ENCODE assay signal across 23 cellular contexts in the genomic region with DNA sequence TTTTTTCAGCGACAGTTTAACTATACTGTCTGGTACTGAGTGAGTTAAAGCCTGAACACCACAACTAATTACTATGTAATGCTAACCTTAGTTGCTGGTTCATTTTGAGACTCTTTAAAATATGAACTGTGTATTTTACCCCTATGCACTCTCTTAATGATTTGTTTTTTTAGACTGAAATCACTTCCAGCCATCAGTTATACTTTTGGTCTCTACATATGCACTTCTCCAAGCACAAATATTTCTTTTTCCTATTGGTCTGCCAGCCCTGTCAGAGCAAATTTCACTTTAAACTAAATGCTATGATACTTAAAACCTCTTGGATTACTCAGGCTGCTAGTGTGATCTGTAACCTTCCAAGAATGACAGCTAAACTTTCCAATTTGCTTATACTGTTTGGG. TPM values are rescaled to one million over a fixed set of nuclear protein-coding genes. Genes with fewer than 3 reads are reported as not detected.
DNase-seq lines count a peak whose midpoint lies in the region; ATAC-seq, FAIRE-seq and TF ChIP-seq lines count a peak whose summit lies in the region.
"Had no signal": no experiment of that assay in that cellular context is flagged by ENCODE, and none has a peak within 500 bp of the region (broad histone marks: within the 10 kb centered on the region; RNA-seq: fewer than 3 reads in every experiment).

No MANE protein-coding gene starts in this region.

- no peak overlapping the region for H3K4me2 ChIP-seq in IMR-90 (ENCODE audit: low read depth, low read length)
- H3K4me2 ChIP-seq in K562 (ENCODE audit: insufficient read depth, low read length): no peak overlapping the region

- no peaks in the 10 kb centered on the region for H3K79me1 ChIP-seq in IMR-90 (ENCODE audit: low read depth in 1 of 2, low read length in 2 of 2)

- no peaks in the 10 kb centered on the region for H3K36me3 Mint-ChIP-seq in activated CD4-positive, alpha-beta memory T cell treated with anti-CD3 and anti-CD28 coated beads for 36 hours
- H3K36me3 Mint-ChIP-seq: natural killer cell treated with Interleukin-12 subunit alpha and Interleukin-12 subunit beta and Interleukin-15 and Interleukin-18, amount 100 ng/mL, for 72 hours had no signal

- in situ Hi-C loops in IMR-90 (cut with MboI; ENCODE audit: low sequenced_read_pairs): loop anchor here (25.0 kb wide), 2 partner anchors 731 to 831 kb away; a partner anchor contains a TSS
- in situ Hi-C loops in K562 (cut with MboI): no loop called here

- no peak overlapping the region for H2AK9ac ChIP-seq in IMR-90 (replicated peaks; ENCODE audit: low read depth, low read length, poor library complexity)

- no peak overlapping the region for H4K8ac ChIP-seq in IMR-90 (ENCODE audit: low read depth in 2 of 2, low read length in 2 of 2)

- no peak overlapping the region for H2BK15ac ChIP-seq in IMR-90 (ENCODE audit: low read depth, low read length)

- H3K4me3 Mint-ChIP-seq in activated CD4-positive, alpha-beta memory T cell treated with anti-CD3 and anti-CD28 coated beads for 36 hours: no peak overlapping the region
- H3K4me3 Mint-ChIP-seq: activated T-cell treated with anti-CD3 and anti-CD28 coated beads, Interleukin-2, amount 50 U/mL, for 72 hours; natural killer cell treated with Interleukin-12 subunit alpha and Interleukin-12 subunit beta and Interleukin-15 and Interleukin-18, amount 100 ng/mL, for 72 hours had no signal

- intact Hi-C loops in IMR-90 (cut with micrococcal nuclease): no loop called here
- intact Hi-C loops in K562 (cut with micrococcal nuclease): loop anchor here (5.0 kb wide), 1 partner anchor 141 kb away; a partner anchor contains a TSS
- intact Hi-C loops in activated CD4-positive, alpha-beta memory T cell treated with anti-CD3 and anti-CD28 coated beads for 36 hours (cut with micrococcal nuclease): no loop called here

- TF ChIP-seq RAD21 in IMR-90 (IDR thresholded peaks at IDR 0.05; ENCODE audit: low read length): no peak
- no peak for TF ChIP-seq RAD21 in K562 (CRISPR knock-in tag; conservative IDR thresholded peaks at IDR 0.05 in 1 of 2, IDR thresholded peaks at IDR 0.05 in 1 of 2)

- no peak overlapping the region for H2BK5ac ChIP-seq in IMR-90 (ENCODE audit: low read depth, low read length, poor library complexity, severe bottlenecking)

- H3K9ac ChIP-seq in IMR-90 (ENCODE audit: low read depth, low read length) (no peak overlapping the region), K562 (ENCODE audit: insufficient read depth in 1 of 2, low read depth in 2 of 2, low read length in 2 of 2) (no peak overlapping the region)
- H3K9ac ChIP-seq: parathyroid adenoma had no signal

- H4K5ac ChIP-seq in IMR-90 (ENCODE audit: low read depth, low read length): no peak overlapping the region

- H3K56ac ChIP-seq in IMR-90 (ENCODE audit: extremely low read depth, insufficient read depth, low read length): no peak overlapping the region

- FAIRE-seq in K562 (lab: Jason Lieb, UNC): peak; percentile 15
- FAIRE-seq: GM19239, RCC 7860 had no signal

- POLR2A ChIA-PET in IMR-90 (lab: Charles Lee; ENCODE audit: unreplicated experiment): no interaction called here
- POLR2A ChIA-PET in K562 (lab: Yijun Ruan, JAX): no interaction called here
- POLR2A ChIA-PET in activated CD4-positive, alpha-beta memory T cell treated with anti-CD3 and anti-CD28 coated beads for 36 hours (lab: Charles Lee): no interaction called here

- H3K4me3 ChIP-seq in IMR-90 (ENCODE audit: insufficient read depth, low read depth, low read length) (no peak overlapping the region), K562 (no peak overlapping the region)
- H3K4me3 ChIP-seq: dorsolateral prefrontal cortex, left lung, SJCRH30 had no signal

- no peak overlapping the region for H3K18ac ChIP-seq in IMR-90 (ENCODE audit: low read depth, low read length)

- no peak for TF ChIP-seq CTCF in IMR-90 (conservative IDR thresholded peaks at IDR 0.05; ENCODE audit: low read depth, low read length)
- TF ChIP-seq CTCF in K562 (IDR thresholded peaks at IDR 0.05 in 2 of 3, conservative IDR thresholded peaks at IDR 0.05 in 1 of 3; ENCODE audit: insufficient read depth in 2 of 3, low read depth in 1 of 3, low read length in 3 of 3): no peak

- no peak for TF ChIP-seq EP300 in K562 (IDR thresholded peaks at IDR 0.05; ENCODE audit: low read length)

- H3K36me3 ChIP-seq in IMR-90 (ENCODE audit: control insufficient read depth, insufficient read depth, low read length): no peaks in the 10 kb centered on the region
- no peaks in the 10 kb centered on the region for H3K36me3 ChIP-seq in K562 (ENCODE audit: control insufficient read depth, insufficient read depth, low read length)
- H3K36me3 ChIP-seq: left lung, SJCRH30 had no signal

- H2AFZ ChIP-seq in IMR-90 (replicated peaks; ENCODE audit: low read length, poor library complexity) (no peak overlapping the region), K562 (ENCODE audit: low read depth, low read length) (no peak overlapping the region)
- H2AFZ ChIP-seq: parathyroid adenoma had no signal

- H2BK20ac ChIP-seq in IMR-90 (ENCODE audit: low read depth, low read length): no peak overlapping the region

- peaks cover 3% of the 10 kb centered on the region for H3K4me1 Mint-ChIP-seq in activated CD4-positive, alpha-beta memory T cell treated with anti-CD3 and anti-CD28 coated beads for 36 hours (ENCODE audit: low read depth)

- no peak overlapping the region for H3K23ac ChIP-seq in IMR-90 (ENCODE audit: low read depth, low read length)

- no peak overlapping the region for H3K27ac ChIP-seq in IMR-90 (ENCODE audit: insufficient read depth, low read length)
- H3K27ac ChIP-seq in K562 (ENCODE audit: extremely low read depth, low read depth, low read length): no peak overlapping the region
- H3K27ac ChIP-seq: dorsolateral prefrontal cortex, left lung, parathyroid adenoma, SJCRH30 had no signal

- H2AK5ac ChIP-seq in IMR-90 (ENCODE audit: low read depth, low read length): no peak overlapping the region

- no peaks in the 10 kb centered on the region for H3K79me2 ChIP-seq in K562 (ENCODE audit: control insufficient read depth, insufficient read depth, low read length)
- H3K79me2 ChIP-seq: parathyroid adenoma had no signal

- no CpG with 5 or more reads among the region's 1 CpG for WGBS in IMR-90 (ENCODE audit: extremely low coverage in 2 of 2, insufficient read length in 1 of 2), 2 experiments
- 0% methylated on average over 1 of the region's 1 CpG for WGBS in K562 (ENCODE audit: insufficient coverage, low coverage, missing lambda C conversion rate)

- no peak overlapping the region for H3K14ac ChIP-seq in IMR-90 (replicated peaks; ENCODE audit: low read depth, low read length)

- no peaks in the 10 kb centered on the region for H3K27me3 ChIP-seq in IMR-90 (ENCODE audit: control insufficient read depth, insufficient read depth, low read length)
- H3K27me3 ChIP-seq in K562 (ENCODE audit: control insufficient read depth in 2 of 2, insufficient read depth in 2 of 2, low read length in 2 of 2): no peaks in the 10 kb centered on the region
- H3K27me3 ChIP-seq: dorsolateral prefrontal cortex, left lung, SJCRH30 had no signal

- no peak overlapping the region for H3K4ac ChIP-seq in IMR-90 (ENCODE audit: low read depth, low read length)

- H4K20me1 ChIP-seq in IMR-90 (ENCODE audit: insufficient read depth, low read length) (no peaks in the 10 kb centered on the region), K562 (replicated peaks; ENCODE audit: control insufficient read depth, insufficient read depth, low read length) (no peaks in the 10 kb centered on the region)

- H2BK120ac ChIP-seq in IMR-90 (ENCODE audit: low read depth, low read length): no peak overlapping the region

- H3K9me3 Mint-ChIP-seq in activated CD4-positive, alpha-beta memory T cell treated with anti-CD3 and anti-CD28 coated beads for 36 hours: no peaks in the 10 kb centered on the region
- H3K9me3 Mint-ChIP-seq: activated T-cell treated with anti-CD3 and anti-CD28 coated beads, Interleukin-2, amount 50 U/mL, for 72 hours; natural killer cell treated with Interleukin-12 subunit alpha and Interleukin-12 subunit beta and Interleukin-15 and Interleukin-18, amount 100 ng/mL, for 72 hours had no signal

- no peaks in the 10 kb centered on the region for H3K9me1 ChIP-seq in IMR-90 (ENCODE audit: insufficient read depth, low read length)
- H3K9me1 ChIP-seq in K562 (ENCODE audit: control insufficient read depth, insufficient read depth, low read length): no peaks in the 10 kb centered on the region

- CTCF ChIA-PET in IMR-90 (lab: Yijun Ruan, JAX): no interaction called here
- CTCF ChIA-PET in K562 (lab: Yijun Ruan, JAX; ENCODE audit: low intra/inter-chr PET ratio): interaction anchor here (0.6 kb wide), 1 partner anchor 1256 kb away, joined by 5 read pairs; no protein-coding TSS in a partner anchor
- CTCF ChIA-PET in activated CD4-positive, alpha-beta memory T cell treated with anti-CD3 and anti-CD28 coated beads for 36 hours (lab: Charles Lee): no interaction called here

- H4K91ac ChIP-seq in IMR-90 (ENCODE audit: insufficient read depth, low read depth, low read length): no peak overlapping the region

- peak; percentile 29 for DNase-seq in IMR-90
- no peak for DNase-seq in K562 (ENCODE audit: extremely low read depth in 1 of 4, low spot score in 3 of 4)
- DNase-seq in iris pigment epithelial cell (ENCODE audit: low read depth): peak; percentile 40
- DNase-seq in stromal cell of bone marrow (ENCODE audit: low read depth): peak; percentile 62
- no peak for DNase-seq in NCI-H1417 treated with DMSO at 0.1 percent for 48 hours (lab: John Stamatoyannopoulos, UW)
- DNase-seq in activated CD4-positive, alpha-beta memory T cell treated with anti-CD3 and anti-CD28 coated beads for 36 hours: no peak
- DNase-seq in RKO (ENCODE audit: low spot score): no peak
- DNase-seq: activated CD4-positive, alpha-beta T cell treated with anti-CD3 and anti-CD28 coated beads for 48 hours; activated naive CD4-positive, alpha-beta T cell treated with Interleukin-2 at 50 U/mL for 16 hours; activated T-cell treated with anti-CD3 and anti-CD28 coated beads, Interleukin-2, amount 50 U/mL, for 72 hours; amniotic stem cell; dorsolateral prefrontal cortex; left lung; MM.1S; NCI-H1436 treated with DMSO at 0.1 percent for 48 hours; NCI-H510A treated with DMSO at 0.1 percent for 48 hours; right cardiac atrium; SJCRH30; stimulated activated naive CD8-positive, alpha-beta T cell treated with anti-CD3 and anti-CD28 coated beads, Interleukin-15, Interleukin-2, amounts not matched to agents 100 U/mL and 50 U/mL, for 24 hours had no signal

- peak; percentile 72 for ATAC-seq in IMR-90 (ENCODE audit: low read depth)
- ATAC-seq in K562: no peak
- ATAC-seq: activated T-cell treated with anti-CD3 and anti-CD28 coated beads, Interleukin-2, amount 50 U/mL, for 72 hours; left lung; natural killer cell treated with Interleukin-12 subunit alpha and Interleukin-12 subunit beta and Interleukin-15 and Interleukin-18, amount 100 ng/mL, for 72 hours; right cardiac atrium; stimulated activated naive CD8-positive, alpha-beta T cell treated with anti-CD3 and anti-CD28 coated beads, Interleukin-15, Interleukin-2, amounts not matched to agents 100 U/mL and 50 U/mL, for 24 hours had no signal

- H3K27ac Mint-ChIP-seq in activated CD4-positive, alpha-beta memory T cell treated with anti-CD3 and anti-CD28 coated beads for 36 hours: no peak overlapping the region
- H3K27ac Mint-ChIP-seq: activated T-cell treated with anti-CD3 and anti-CD28 coated beads, Interleukin-2, amount 50 U/mL, for 72 hours; natural killer cell treated with Interleukin-12 subunit alpha and Interleukin-12 subunit beta and Interleukin-15 and Interleukin-18, amount 100 ng/mL, for 72 hours had no signal

- H3K9me3 ChIP-seq in IMR-90 (ENCODE audit: control insufficient read depth, insufficient read depth, low read length) (no peaks in the 10 kb centered on the region), K562 (replicated peaks; ENCODE audit: control insufficient read depth, insufficient read depth, low read depth, low read length) (no peaks in the 10 kb centered on the region)
- H3K9me3 ChIP-seq: left lung, SJCRH30 had no signal

- dilution Hi-C loops in IMR-90 (cut with HindIII; ENCODE audit: low sequenced_read_pairs, unreplicated experiment): no loop called here

- BruUV-seq in IMR-90 (replicated peaks; lab: Mats Ljungman, UMichigan) (no TSS peak), K562 (replicated peaks; lab: Mats Ljungman, UMichigan) (no TSS peak)

- TF ChIP-seq POLR2A in IMR-90 (IDR thresholded peaks at IDR 0.05; ENCODE audit: low read depth, low read length) (no peak), K562 (conservative IDR thresholded peaks at IDR 0.05) (no peak)

- H3K4me1 ChIP-seq in IMR-90 (ENCODE audit: control insufficient read depth, insufficient read depth, low read length) (peaks cover 2% of the 10 kb centered on the region), K562 (replicated peaks in 1 of 2; ENCODE audit: control insufficient read depth in 2 of 2, insufficient read depth in 2 of 2, low read length in 2 of 2) (no peaks in the 10 kb centered on the region)
- H3K4me1 ChIP-seq: left lung, parathyroid adenoma had no signal

- no peaks in the 10 kb centered on the region for H3K27me3 Mint-ChIP-seq in activated CD4-positive, alpha-beta memory T cell treated with anti-CD3 and anti-CD28 coated beads for 36 hours
- H3K27me3 Mint-ChIP-seq: natural killer cell treated with Interleukin-12 subunit alpha and Interleukin-12 subunit beta and Interleukin-15 and Interleukin-18, amount 100 ng/mL, for 72 hours had no signal

RNA-seq across cellular contexts. Expression of a gene that starts 38.1 kb away (rescaled TPM):
- total RNA-seq in IMR-90 (2012; rRNA removed): 6.7 and 8.4 TPM in 2 replicates
- polyA plus RNA-seq in IMR-90 (2012; rRNA removed): 3.2 and 3.9 TPM in 2 replicates
- polyA plus RNA-seq in IMR-90 (2012; cell fraction: cytosol; rRNA removed): 0.73 and 0.86 TPM in 2 replicates
- polyA plus RNA-seq in IMR-90 (2012; cell fraction: nucleus; rRNA removed; ENCODE audit: low replicate concordance): 1.5 and 8.5 TPM in 2 replicates
- total RNA-seq in K562 (2011; cell fraction: chromatin; rRNA removed; ENCODE audit: low replicate concordance): 12.3 and 14.4 TPM in 2 replicates
- 6.8 and 10.0 TPM in 2 replicates for total RNA-seq in K562 (2011; cell fraction: nucleolus; rRNA removed)
- total RNA-seq in K562 (2011; cell fraction: nucleoplasm; rRNA removed): 7.6 and 9.6 TPM in 2 replicates
- total RNA-seq in K562 (2014; rRNA removed): 4.4 and 5.5 TPM in 2 replicates
- total RNA-seq in K562 (2014; rRNA removed; fragmentation: Illumina TruSeq; extraction: Trizol): 8.2 and 8.7 TPM in 2 replicates
- 6.6 and 7.9 TPM in 2 replicates for total RNA-seq in K562 (2015; rRNA removed; fragmentation: Illumina TruSeq; extraction: Trizol)
- 7.4 and 7.5 TPM in 2 replicates for total RNA-seq in K562 (2021)
- 9.6 and 11.4 TPM in 2 replicates for polyA plus RNA-seq in K562 (2011; rRNA removed)
- 3.4 and 5.7 TPM in 2 replicates for polyA plus RNA-seq in K562 (2011; cell fraction: cytosol; rRNA removed)
- polyA plus RNA-seq in K562 (2011; cell fraction: nucleus; rRNA removed): 13.9 and 14.4 TPM in 2 replicates
- 4.3 and 4.9 TPM in 2 replicates for polyA plus RNA-seq in K562 (2012)
- 6.4 and 6.8 TPM in 2 replicates for polyA plus RNA-seq in K562 (2014; fragmentation: Illumina TruSeq; extraction: Trizol)
- polyA plus RNA-seq in K562 (2014; fragmentation: Nextera tagmentation; extraction: Ambion mirVana): 1 to 10 TPM; 3.6 to 5.7 TPM
- polyA plus RNA-seq in K562 (2014; rRNA removed): 4.4 and 7.1 TPM in 2 replicates
- 18.6 and 21.9 TPM in 2 replicates for polyA minus RNA-seq in K562 (2011; rRNA and poly(A)+ RNA removed)
- polyA minus RNA-seq in K562 (2011; cell fraction: cytosol; rRNA and poly(A)+ RNA removed): 3.1 and 4.6 TPM in 2 replicates
- 15.6 and 19.8 TPM in 2 replicates for polyA minus RNA-seq in K562 (2011; cell fraction: nucleus; rRNA and poly(A)+ RNA removed)
- 10 to 100 TPM; 11.1 to 12.4 TPM for total RNA-seq in activated CD4-positive, alpha-beta memory T cell treated with anti-CD3 and anti-CD28 coated beads for 36 hours

Comparison
In these comparisons a context has a peak if more than half of its experiments do, and no peak if none do; other contexts are left out.
1. DNase-seq: peak in IMR-90 (single experiment), iris pigment epithelial cell (single experiment) and stromal cell of bone marrow (single experiment); none in K562 (0 of 4), NCI-H1417 treated with DMSO at 0.1 percent for 48 hours (single experiment), activated CD4-positive, alpha-beta memory T cell treated with anti-CD3 and anti-CD28 coated beads for 36 hours (single experiment) and RKO (single experiment).